ENCODE assay signal across 30 cellular contexts in the genomic region with DNA sequence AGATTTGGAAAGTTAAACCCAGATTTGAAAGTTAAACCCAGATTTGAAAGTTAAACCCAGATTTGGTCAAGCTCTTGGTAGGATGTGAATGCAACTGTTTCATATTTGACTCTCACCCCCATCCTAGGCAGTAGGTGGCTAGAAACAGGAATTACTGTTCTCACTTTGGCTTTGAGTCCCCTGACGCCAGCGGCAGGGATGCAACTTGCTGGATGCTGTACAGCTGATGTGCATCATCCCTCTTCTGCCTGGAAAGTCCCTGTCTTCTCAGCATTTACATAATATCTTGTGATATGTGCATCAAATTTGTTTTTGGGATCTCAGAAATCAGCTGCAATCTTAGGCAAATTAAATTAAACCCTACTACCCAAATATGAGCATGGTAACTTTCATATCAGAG. TPM values are rescaled to one million over a fixed set of nuclear protein-coding genes. Genes with fewer than 3 reads are reported as not detected.
"Had no signal": no experiment of that assay in that cellular context is flagged by ENCODE, and none has a peak within 500 bp of the region (broad histone marks: within the 10 kb centered on the region; RNA-seq: fewer than 3 reads in every experiment).

No MANE protein-coding gene starts in this region.

- H3K27me3 ChIP-seq: colonic mucosa, foreskin keratinocyte, left lung had no signal

- H3K4me3 ChIP-seq: colonic mucosa, gastroesophageal sphincter, heart right ventricle, left lung, lower lobe of right lung, mucosa of descending colon had no signal

- DNase-seq: colonic mucosa; cortex of kidney; effector CD8-positive, alpha-beta T cell; effector memory CD8-positive, alpha-beta T cell; endodermal cell; erythroblast; foreskin keratinocyte; heart right ventricle; hippocampal formation; left cardiac atrium; left lung; left ventricle myocardium superior; lower lobe of right lung; mesenchymal stem cell; mucosa of descending colon; naive B cell; naive thymus-derived CD8-positive, alpha-beta T cell had no signal

- H3K27ac ChIP-seq: colonic mucosa, epithelial cell of prostate, foreskin keratinocyte, gastroesophageal sphincter, heart right ventricle, left lung, lower lobe of right lung had no signal

- H3K4me1 ChIP-seq: colonic mucosa, gastroesophageal sphincter, heart right ventricle, left lung, lower lobe of right lung had no signal

- H3K36me3 ChIP-seq: colonic mucosa, gastroesophageal sphincter, heart right ventricle, left lung, lower lobe of right lung had no signal

- H3K9me3 ChIP-seq: colonic mucosa, gastroesophageal sphincter, heart right ventricle, left lung, lower lobe of right lung, mucosa of descending colon had no signal

RNA-seq across cellular contexts. Expression of gene HAO2, which starts 7.0 kb away (rescaled TPM):
- total RNA-seq: colonic mucosa; dermis microvascular lymphatic vessel endothelial cell; endodermal cell; esophagus mucosa; fibroblast of villous mesenchyme; foreskin keratinocyte; gastroesophageal sphincter; heart right ventricle; kidney epithelial cell; left cardiac atrium; left lung; left ventricle myocardium superior; lower lobe of right lung; lung microvascular endothelial cell; mesenteric fat pad; mesothelial cell of epicardium; mucosa of descending colon; naive thymus-derived CD8-positive, alpha-beta T cell had no signal
- polyA plus RNA-seq: foreskin keratinocyte; keratinocyte; naive thymus-derived CD8-positive, alpha-beta T cell had no signal

RNA-seq across cellular contexts. Expression of gene HSD3B2, which starts 53.3 kb away (rescaled TPM):
- total RNA-seq: dermis microvascular lymphatic vessel endothelial cell; endodermal cell; fibroblast of villous mesenchyme; foreskin keratinocyte; frontal cortex; gastroesophageal sphincter; heart right ventricle; kidney epithelial cell; left cardiac atrium; left lung; left ventricle myocardium superior; lower leg skin; lower lobe of right lung; lung microvascular endothelial cell; mesenteric fat pad; myocyte; naive thymus-derived CD8-positive, alpha-beta T cell had no signal
- polyA plus RNA-seq: foreskin keratinocyte; keratinocyte; naive thymus-derived CD8-positive, alpha-beta T cell had no signal
